Comparison of ENCODE assay signal across 10 cellular contexts in genomic region chr19:19670070-19670551, GRCh38. TPM values are rescaled to one million over a fixed set of nuclear protein-coding genes. Genes with fewer than 3 reads are reported as not detected.
DNase-seq lines count a peak whose midpoint lies in the region; ATAC-seq, FAIRE-seq and TF ChIP-seq lines count a peak whose summit lies in the region.
"Had no signal": no experiment of that assay in that cellular context is flagged by ENCODE, and none has a peak within 500 bp of the region (broad histone marks: within the 10 kb centered on the region; RNA-seq: fewer than 3 reads in every experiment).

No MANE protein-coding gene starts in this region.

- in situ Hi-C loops in HepG2 (cut with HindIII; ENCODE audit: extremely low pct_ligation_motif_present, low pct_unique_long_range_greater_than_20kb): no loop called here

- H3K27ac ChIP-seq in HepG2 (ENCODE audit: extremely low read length, insufficient read depth, low read length) (no peak overlapping the region), right lobe of liver (no peak overlapping the region), upper lobe of right lung (no peak overlapping the region)
- H3K27ac ChIP-seq: foreskin keratinocyte had no signal

- peak overlapping the region; percentile 87 for H3K4me3 Mint-ChIP-seq in activated naive CD8-positive, alpha-beta T cell treated with anti-CD3 and anti-CD28 coated beads, Interleukin-2, amount 10 ng/mL, durations not matched to agents 7 days and 5 days

- TF ChIP-seq POLR2A in HepG2 (IDR thresholded peaks at IDR 0.05; ENCODE audit: insufficient read depth in 1 of 2, low read depth in 2 of 2, low read length in 2 of 2) (no peak), right lobe of liver (IDR thresholded peaks at IDR 0.05) (no peak), GM18505 (IDR thresholded peaks at IDR 0.05; ENCODE audit: borderline replicate concordance, extremely low read depth, insufficient read depth, insufficient read length) (no peak), GM12892 (IDR thresholded peaks at IDR 0.05; ENCODE audit: low read depth, low read length) (no peak), erythroblast (IDR thresholded peaks at IDR 0.05; ENCODE audit: low read length) (no peak)

- no peak overlapping the region for H2AFZ ChIP-seq in HepG2 (ENCODE audit: low read length)

- H3K4me1 ChIP-seq in HepG2 (ENCODE audit: insufficient read depth, low read length) (peaks cover 46% of the 10 kb centered on the region), right lobe of liver (no peaks in the 10 kb centered on the region), upper lobe of right lung (peaks cover 10% of the 10 kb centered on the region)
- H3K4me1 ChIP-seq: foreskin keratinocyte had no signal

- CTCF ChIA-PET in HepG2 (lab: Yijun Ruan, JAX; ENCODE audit: low intra/inter-chr PET ratio, low total read pairs): no interaction called here

- ATAC-seq in HepG2 (no peak), right lobe of liver (no peak), upper lobe of right lung (no peak), GM18505 (IDR thresholded peaks at IDR 0.05; ENCODE audit: unreplicated experiment) (no peak)
- no peak for ATAC-seq in activated naive CD8-positive, alpha-beta T cell treated with anti-CD3 and anti-CD28 coated beads, Interleukin-2, amount 10 ng/mL, durations not matched to agents 7 days and 5 days (ENCODE audit: low read depth)
- ATAC-seq: foreskin keratinocyte had no signal

- H3K27me3 Mint-ChIP-seq in activated naive CD8-positive, alpha-beta T cell treated with anti-CD3 and anti-CD28 coated beads, Interleukin-2, amount 10 ng/mL, durations not matched to agents 7 days and 5 days: no peaks in the 10 kb centered on the region

- 61% methylated on average over 10 of the region's 10 CpGs for WGBS in HepG2 (ENCODE audit: low lambda C conversion rate)
- 68% methylated on average over 7 of the region's 10 CpGs for WGBS in right lobe of liver (ENCODE audit: insufficient coverage, low coverage, low lambda C conversion rate, missing lambda C conversion rate)

- H3K36me3 ChIP-seq in HepG2 (replicated peaks in 1 of 2; ENCODE audit: control insufficient read depth in 1 of 2, insufficient read depth in 2 of 2, low read length in 2 of 2) (peaks cover 2 to 16% of the 10 kb centered on the region in 2 experiments; a peak in 3 of 5 replicates), right lobe of liver (peaks cover 0 to 1% (median 0%) of the 10 kb centered on the region in 4 donors), upper lobe of right lung (no peaks in the 10 kb centered on the region)

- H4K20me1 ChIP-seq in HepG2 (ENCODE audit: insufficient read depth, low read length): peaks cover 11% of the 10 kb centered on the region; the same call in 1 of the 2 replicates

- TF ChIP-seq RAD21 in HepG2 (CRISPR knock-in tag; IDR thresholded peaks at IDR 0.05): no peak

- H3K36me3 Mint-ChIP-seq in activated naive CD8-positive, alpha-beta T cell treated with anti-CD3 and anti-CD28 coated beads, Interleukin-2, amount 10 ng/mL, durations not matched to agents 7 days and 5 days: peaks cover 57% of the 10 kb centered on the region

- TF ChIP-seq EP300 in HepG2 (IDR thresholded peaks at IDR 0.05; ENCODE audit: low read depth in 2 of 2, low read length in 2 of 2): no peak
- no peak for TF ChIP-seq EP300 in HepG2 (CRISPR knock-in tag; IDR thresholded peaks at IDR 0.05; ENCODE audit: borderline replicate concordance)

- H3K4me2 ChIP-seq in HepG2 (ENCODE audit: low read depth, low read length): peak overlapping the region; percentile 78

- peaks cover 14% of the 10 kb centered on the region for H3K9me3 Mint-ChIP-seq in activated naive CD8-positive, alpha-beta T cell treated with anti-CD3 and anti-CD28 coated beads, Interleukin-2, amount 10 ng/mL, durations not matched to agents 7 days and 5 days

- H3K9ac ChIP-seq in HepG2 (ENCODE audit: insufficient read depth, low read depth, low read length): peak overlapping the region; percentile 85

- H3K79me2 ChIP-seq in HepG2 (ENCODE audit: insufficient read depth, low read length): peaks cover 36% of the 10 kb centered on the region

- no peak for DNase-seq in HepG2 (ENCODE audit: low spot score)
- DNase-seq in right lobe of liver: no peak
- no peak for DNase-seq in activated naive CD8-positive, alpha-beta T cell treated with anti-CD3 and anti-CD28 coated beads, Interleukin-2, amount 10 ng/mL, durations not matched to agents 7 days and 5 days
- peak; percentile 44 for DNase-seq in islet precursor cell
- DNase-seq in upper lobe of right lung: no peak
- DNase-seq in GM12892 (ENCODE audit: insufficient read length): no peak
- DNase-seq in erythroblast (lab: John Stamatoyannopoulos, UW): no peak
- DNase-seq: NCI-H1105 treated with DMSO at 0.1 percent for 48 hours had no signal

- FAIRE-seq in HepG2 (lab: Jason Lieb, UNC) (no peak), GM12892 (lab: Jason Lieb, UNC) (no peak)

- TF ChIP-seq CTCF in HepG2 (CRISPR knock-in tag; IDR thresholded peaks at IDR 0.05): no peak
- no peak for TF ChIP-seq CTCF in right lobe of liver (IDR thresholded peaks at IDR 0.05)
- TF ChIP-seq CTCF in upper lobe of right lung (IDR thresholded peaks at IDR 0.05): no peak

- POLR2A ChIA-PET in HepG2 (lab: Yijun Ruan, JAX): interaction anchor here (4.1 kb wide), 1 partner anchor 106 kb away, joined by 25 read pairs; no protein-coding TSS in a partner anchor
- POLR2A ChIA-PET in activated naive CD8-positive, alpha-beta T cell treated with anti-CD3 and anti-CD28 coated beads, Interleukin-2, amount 10 ng/mL, durations not matched to agents 7 days and 5 days (lab: Charles Lee): interaction anchor here (1.0 to 4.2 kb wide), 12 partner anchors 15 to 568 kb away, joined by 3 to 50 read pairs (median 12); partner anchors contain the start of genes GMIP, ZNF14, ZNF253 and ZNF486

- intact Hi-C loops in HepG2 (cut with micrococcal nuclease; ENCODE audit: unreplicated experiment): no loop called here
- intact Hi-C loops in right lobe of liver (cut with DNase I): no loop called here
- intact Hi-C loops in upper lobe of right lung (cut with DNase I): no loop called here

- peak overlapping the region; percentile 84 to 97 (median 88) for H3K4me3 ChIP-seq in HepG2 (replicated peaks in 1 of 3; ENCODE audit: insufficient read depth in 1 of 3, low read depth in 2 of 3, low read length in 3 of 3)
- H3K4me3 ChIP-seq in right lobe of liver: no peak overlapping the region
- H3K4me3 ChIP-seq in upper lobe of right lung: peak overlapping the region; percentile 96

- H3K27ac Mint-ChIP-seq in activated naive CD8-positive, alpha-beta T cell treated with anti-CD3 and anti-CD28 coated beads, Interleukin-2, amount 10 ng/mL, durations not matched to agents 7 days and 5 days: peak overlapping the region; percentile 98

- H3K4me1 Mint-ChIP-seq in activated naive CD8-positive, alpha-beta T cell treated with anti-CD3 and anti-CD28 coated beads, Interleukin-2, amount 10 ng/mL, durations not matched to agents 7 days and 5 days: peaks cover 26% of the 10 kb centered on the region

- no peaks in the 10 kb centered on the region; a peak in 1 of 5 replicates for H3K27me3 ChIP-seq in HepG2 (ENCODE audit: control insufficient read depth in 1 of 2, insufficient read depth in 2 of 2, low read length in 2 of 2)
- no peaks in the 10 kb centered on the region for H3K27me3 ChIP-seq in right lobe of liver
- H3K27me3 ChIP-seq in upper lobe of right lung: no peaks in the 10 kb centered on the region
- H3K27me3 ChIP-seq: foreskin keratinocyte had no signal

- BruUV-seq in HepG2 (replicated peaks; lab: Mats Ljungman, UMichigan): no TSS peak

- H3K9me3 ChIP-seq in HepG2 (ENCODE audit: low read length): no peaks in the 10 kb centered on the region
- no peaks in the 10 kb centered on the region for H3K9me3 ChIP-seq in right lobe of liver
- H3K9me3 ChIP-seq in upper lobe of right lung: no peaks in the 10 kb centered on the region

RNA-seq across cellular contexts. Expression of gene ZNF101, which starts 1.5 kb away (rescaled TPM):
- 28.9 and 35.3 TPM in 2 replicates for total RNA-seq in HepG2 (2016; rRNA removed; fragmentation: Illumina TruSeq; extraction: Trizol)
- total RNA-seq in HepG2 (2016; cell fraction: cytosol; rRNA removed; fragmentation: Illumina TruSeq; extraction: Trizol; ENCODE audit: low read depth): 5.8 and 9.2 TPM in 2 replicates
- total RNA-seq in HepG2 (2016; cell fraction: insoluble cytoplasmic fraction; rRNA removed; fragmentation: Illumina TruSeq; extraction: Trizol): 30.1 and 36.1 TPM in 2 replicates
- total RNA-seq in HepG2 (2016; cell fraction: membrane; rRNA removed; fragmentation: Illumina TruSeq; extraction: Trizol): 18.6 and 18.7 TPM in 2 replicates
- total RNA-seq in HepG2 (2016; cell fraction: nucleus; rRNA removed; fragmentation: Illumina TruSeq; extraction: Trizol): 18.7 and 19.2 TPM in 2 replicates
- polyA plus RNA-seq in HepG2 (2011; rRNA removed): 10.9 and 12.9 TPM in 2 replicates
- polyA plus RNA-seq in HepG2 (2011; cell fraction: cytosol; rRNA removed): 5.0 and 7.2 TPM in 2 replicates
- polyA plus RNA-seq in HepG2 (2011; cell fraction: nucleus; rRNA removed): 5.5 and 6.9 TPM in 2 replicates
- 7.8 and 8.8 TPM in 2 replicates for polyA plus RNA-seq in HepG2 (2012)
- polyA plus RNA-seq in HepG2 (2016; cell fraction: cytosol; fragmentation: Illumina TruSeq; extraction: Trizol; ENCODE audit: low read depth): 4.9 and 6.0 TPM in 2 replicates
- polyA plus RNA-seq in HepG2 (2016; cell fraction: insoluble cytoplasmic fraction; fragmentation: Illumina TruSeq; extraction: Trizol; ENCODE audit: low read depth): 24.4 and 28.4 TPM in 2 replicates
- polyA plus RNA-seq in HepG2 (2016; cell fraction: membrane; fragmentation: Illumina TruSeq; extraction: Trizol; ENCODE audit: low read depth): 9.1 and 9.6 TPM in 2 replicates
- polyA plus RNA-seq in HepG2 (2016; cell fraction: nucleus; fragmentation: Illumina TruSeq; extraction: Trizol; ENCODE audit: insufficient read depth, low read depth): 23.5 and 25.1 TPM in 2 replicates
- 4.7 and 7.8 TPM in 2 replicates for polyA minus RNA-seq in HepG2 (2011; rRNA and poly(A)+ RNA removed; ENCODE audit: low replicate concordance)
- polyA minus RNA-seq in HepG2 (2011; cell fraction: cytosol; rRNA and poly(A)+ RNA removed): 6.7 and 11.7 TPM in 2 replicates
- 16.0 and 18.4 TPM in 2 replicates for polyA minus RNA-seq in HepG2 (2011; cell fraction: nucleus; rRNA and poly(A)+ RNA removed)
- 1 to 10 TPM; 1.7 to 5.1 (median 3.0) TPM for total RNA-seq in right lobe of liver
- 100 to 1,000 TPM; 123 to 126 TPM for total RNA-seq in activated naive CD8-positive, alpha-beta T cell treated with anti-CD3 and anti-CD28 coated beads, Interleukin-2, amount 10 ng/mL, durations not matched to agents 7 days and 5 days
- 11.1 TPM for total RNA-seq in upper lobe of right lung
- polyA plus RNA-seq in GM12892 (2012; ENCODE audit: missing spikeins): 13.4 TPM

RNA-seq across cellular contexts. Expression of gene ATP13A1, which starts 6.6 kb away (rescaled TPM):
- total RNA-seq in HepG2 (2016; rRNA removed; fragmentation: Illumina TruSeq; extraction: Trizol) (9.8 and 23.2 TPM in 2 replicates), right lobe of liver (100 to 1,000 TPM in 1 of 6 experiments, 10 to 100 TPM in 5; 26.3 to 159 (median 28.0) TPM), upper lobe of right lung (55.5 TPM)
- total RNA-seq in HepG2 (2016; cell fraction: cytosol; rRNA removed; fragmentation: Illumina TruSeq; extraction: Trizol; ENCODE audit: low read depth): 8.5 and 9.9 TPM in 2 replicates
- 5.9 and 25.7 TPM in 2 replicates for total RNA-seq in HepG2 (2016; cell fraction: insoluble cytoplasmic fraction; rRNA removed; fragmentation: Illumina TruSeq; extraction: Trizol)
- 11.2 and 13.7 TPM in 2 replicates for total RNA-seq in HepG2 (2016; cell fraction: membrane; rRNA removed; fragmentation: Illumina TruSeq; extraction: Trizol)
- 38.0 and 41.5 TPM in 2 replicates for total RNA-seq in HepG2 (2016; cell fraction: nucleus; rRNA removed; fragmentation: Illumina TruSeq; extraction: Trizol)
- 41.0 and 41.7 TPM in 2 replicates for polyA plus RNA-seq in HepG2 (2011; rRNA removed)
- 10.1 and 16.3 TPM in 2 replicates for polyA plus RNA-seq in HepG2 (2011; cell fraction: cytosol; rRNA removed)
- 461 and 645 TPM in 2 replicates for polyA plus RNA-seq in HepG2 (2011; cell fraction: nucleus; rRNA removed)
- polyA plus RNA-seq in HepG2 (2012): 25.9 and 38.7 TPM in 2 replicates
- polyA plus RNA-seq in HepG2 (2016; cell fraction: cytosol; fragmentation: Illumina TruSeq; extraction: Trizol; ENCODE audit: low read depth): 4.4 and 5.2 TPM in 2 replicates
- polyA plus RNA-seq in HepG2 (2016; cell fraction: insoluble cytoplasmic fraction; fragmentation: Illumina TruSeq; extraction: Trizol; ENCODE audit: low read depth): 7.4 and 11.3 TPM in 2 replicates
- 8.0 and 10.2 TPM in 2 replicates for polyA plus RNA-seq in HepG2 (2016; cell fraction: membrane; fragmentation: Illumina TruSeq; extraction: Trizol; ENCODE audit: low read depth)
- 159 and 170 TPM in 2 replicates for polyA plus RNA-seq in HepG2 (2016; cell fraction: nucleus; fragmentation: Illumina TruSeq; extraction: Trizol; ENCODE audit: insufficient read depth, low read depth)
- polyA minus RNA-seq in HepG2 (2011; rRNA and poly(A)+ RNA removed; ENCODE audit: low replicate concordance): 80.6 and 93.0 TPM in 2 replicates
- polyA minus RNA-seq in HepG2 (2011; cell fraction: cytosol; rRNA and poly(A)+ RNA removed): 18.7 and 21.6 TPM in 2 replicates
- polyA minus RNA-seq in HepG2 (2011; cell fraction: nucleus; rRNA and poly(A)+ RNA removed): 57.6 and 63.4 TPM in 2 replicates
- 100 to 1,000 TPM; 108 to 115 TPM for total RNA-seq in activated naive CD8-positive, alpha-beta T cell treated with anti-CD3 and anti-CD28 coated beads, Interleukin-2, amount 10 ng/mL, durations not matched to agents 7 days and 5 days
- polyA plus RNA-seq in GM12892 (2012; ENCODE audit: missing spikeins): 20.2 TPM

RNA-seq across cellular contexts. Expression of gene GMIP, which starts 26.7 kb away (rescaled TPM):
- total RNA-seq in HepG2 (2016; rRNA removed; fragmentation: Illumina TruSeq; extraction: Trizol): 1.3 and 1.8 TPM in 2 replicates
- total RNA-seq in HepG2 (2016; cell fraction: cytosol; rRNA removed; fragmentation: Illumina TruSeq; extraction: Trizol; ENCODE audit: low read depth): 0.88 and 1.5 TPM in 2 replicates
- total RNA-seq in HepG2 (2016; cell fraction: insoluble cytoplasmic fraction; rRNA removed; fragmentation: Illumina TruSeq; extraction: Trizol): 1.4 and 1.5 TPM in 2 replicates
- total RNA-seq in HepG2 (2016; cell fraction: membrane; rRNA removed; fragmentation: Illumina TruSeq; extraction: Trizol): 0.80 and 1.5 TPM in 2 replicates
- total RNA-seq in HepG2 (2016; cell fraction: nucleus; rRNA removed; fragmentation: Illumina TruSeq; extraction: Trizol): 1.7 and 2.0 TPM in 2 replicates
- polyA plus RNA-seq in HepG2 (2011; rRNA removed): 1.4 and 1.5 TPM in 2 replicates
- polyA plus RNA-seq in HepG2 (2011; cell fraction: cytosol; rRNA removed): 0.62 and 0.71 TPM in 2 replicates
- polyA plus RNA-seq in HepG2 (2011; cell fraction: nucleus; rRNA removed): 16.5 and 21.4 TPM in 2 replicates
- 2.1 and 3.2 TPM in 2 replicates for polyA plus RNA-seq in HepG2 (2012)
- polyA plus RNA-seq in HepG2 (2016; cell fraction: cytosol; fragmentation: Illumina TruSeq; extraction: Trizol; ENCODE audit: low read depth): 0.38 and 0.47 TPM in 2 replicates
- polyA plus RNA-seq in HepG2 (2016; cell fraction: insoluble cytoplasmic fraction; fragmentation: Illumina TruSeq; extraction: Trizol; ENCODE audit: low read depth): 1.8 and 2.2 TPM in 2 replicates
- polyA plus RNA-seq in HepG2 (2016; cell fraction: membrane; fragmentation: Illumina TruSeq; extraction: Trizol; ENCODE audit: low read depth): 0.83 and 0.98 TPM in 2 replicates
- 4.6 and 6.5 TPM in 2 replicates for polyA plus RNA-seq in HepG2 (2016; cell fraction: nucleus; fragmentation: Illumina TruSeq; extraction: Trizol; ENCODE audit: insufficient read depth, low read depth)
- polyA minus RNA-seq in HepG2 (2011; rRNA and poly(A)+ RNA removed; ENCODE audit: low replicate concordance): 1.3 and 6.5 TPM in 2 replicates
- 0.79 and 2.2 TPM in 2 replicates for polyA minus RNA-seq in HepG2 (2011; cell fraction: cytosol; rRNA and poly(A)+ RNA removed)
- 2.4 and 3.0 TPM in 2 replicates for polyA minus RNA-seq in HepG2 (2011; cell fraction: nucleus; rRNA and poly(A)+ RNA removed)
- total RNA-seq in right lobe of liver: 1 to 10 TPM; 3.5 to 8.0 (median 4.4) TPM
- 100 to 1,000 TPM; 128 to 135 TPM for total RNA-seq in activated naive CD8-positive, alpha-beta T cell treated with anti-CD3 and anti-CD28 coated beads, Interleukin-2, amount 10 ng/mL, durations not matched to agents 7 days and 5 days
- total RNA-seq in upper lobe of right lung: 37.3 TPM
- polyA plus RNA-seq in GM12892 (2012; ENCODE audit: missing spikeins): 21.5 TPM

RNA-seq across cellular contexts. Expression of gene LPAR2, which starts 42.1 kb away (rescaled TPM):
- total RNA-seq in HepG2 (2016; rRNA removed; fragmentation: Illumina TruSeq; extraction: Trizol) (0.72 and 0.86 TPM in 2 replicates), right lobe of liver (1 to 10 TPM; 1.7 to 2.7 (median 2.2) TPM), upper lobe of right lung (23.5 TPM)
- total RNA-seq in HepG2 (2016; cell fraction: cytosol; rRNA removed; fragmentation: Illumina TruSeq; extraction: Trizol; ENCODE audit: low read depth): not detected in 2 replicates
- 0.27 and 0.82 TPM in 2 replicates for total RNA-seq in HepG2 (2016; cell fraction: insoluble cytoplasmic fraction; rRNA removed; fragmentation: Illumina TruSeq; extraction: Trizol)
- total RNA-seq in HepG2 (2016; cell fraction: membrane; rRNA removed; fragmentation: Illumina TruSeq; extraction: Trizol): 0.19 TPM in 1 of 2 replicates, not detected in the other
- total RNA-seq in HepG2 (2016; cell fraction: nucleus; rRNA removed; fragmentation: Illumina TruSeq; extraction: Trizol): 0.50 and 1.2 TPM in 2 replicates
- 3.6 TPM in 2 replicates for polyA plus RNA-seq in HepG2 (2011; rRNA removed)
- polyA plus RNA-seq in HepG2 (2011; cell fraction: cytosol; rRNA removed): 0.54 and 0.72 TPM in 2 replicates
- polyA plus RNA-seq in HepG2 (2011; cell fraction: nucleus; rRNA removed): 37.6 and 51.5 TPM in 2 replicates
- 4.0 and 4.3 TPM in 2 replicates for polyA plus RNA-seq in HepG2 (2012)
- 0.12 and 0.14 TPM in 2 replicates for polyA plus RNA-seq in HepG2 (2016; cell fraction: cytosol; fragmentation: Illumina TruSeq; extraction: Trizol; ENCODE audit: low read depth)
- polyA plus RNA-seq in HepG2 (2016; cell fraction: insoluble cytoplasmic fraction; fragmentation: Illumina TruSeq; extraction: Trizol; ENCODE audit: low read depth): 0.24 and 0.39 TPM in 2 replicates
- not detected in 2 replicates for polyA plus RNA-seq in HepG2 (2016; cell fraction: membrane; fragmentation: Illumina TruSeq; extraction: Trizol; ENCODE audit: low read depth)
- polyA plus RNA-seq in HepG2 (2016; cell fraction: nucleus; fragmentation: Illumina TruSeq; extraction: Trizol; ENCODE audit: insufficient read depth, low read depth): 6.2 and 6.6 TPM in 2 replicates
- 1.3 and 4.7 TPM in 2 replicates for polyA minus RNA-seq in HepG2 (2011; rRNA and poly(A)+ RNA removed; ENCODE audit: low replicate concordance)
- polyA minus RNA-seq in HepG2 (2011; cell fraction: cytosol; rRNA and poly(A)+ RNA removed): not detected in 2 replicates
- 1.6 and 5.4 TPM in 2 replicates for polyA minus RNA-seq in HepG2 (2011; cell fraction: nucleus; rRNA and poly(A)+ RNA removed)
- total RNA-seq in activated naive CD8-positive, alpha-beta T cell treated with anti-CD3 and anti-CD28 coated beads, Interleukin-2, amount 10 ng/mL, durations not matched to agents 7 days and 5 days: 10 to 100 TPM; 73.6 to 73.8 TPM
- polyA plus RNA-seq in GM12892 (2012; ENCODE audit: missing spikeins): 13.8 TPM

RNA-seq across cellular contexts. Expression of gene PBX4, which starts 51.6 kb away (rescaled TPM):
- total RNA-seq in HepG2 (2016; rRNA removed; fragmentation: Illumina TruSeq; extraction: Trizol): not detected in 2 replicates
- not detected in 2 replicates for total RNA-seq in HepG2 (2016; cell fraction: cytosol; rRNA removed; fragmentation: Illumina TruSeq; extraction: Trizol; ENCODE audit: low read depth)
- not detected in 2 replicates for total RNA-seq in HepG2 (2016; cell fraction: insoluble cytoplasmic fraction; rRNA removed; fragmentation: Illumina TruSeq; extraction: Trizol)
- not detected in 2 replicates for total RNA-seq in HepG2 (2016; cell fraction: membrane; rRNA removed; fragmentation: Illumina TruSeq; extraction: Trizol)
- not detected in 2 replicates for total RNA-seq in HepG2 (2016; cell fraction: nucleus; rRNA removed; fragmentation: Illumina TruSeq; extraction: Trizol)
- not detected in 2 replicates for polyA plus RNA-seq in HepG2 (2011; rRNA removed)
- polyA plus RNA-seq in HepG2 (2011; cell fraction: cytosol; rRNA removed): not detected in 2 replicates
- not detected in 2 replicates for polyA plus RNA-seq in HepG2 (2011; cell fraction: nucleus; rRNA removed)
- polyA plus RNA-seq in HepG2 (2012): not detected in 2 replicates
- polyA plus RNA-seq in HepG2 (2016; cell fraction: cytosol; fragmentation: Illumina TruSeq; extraction: Trizol; ENCODE audit: low read depth): not detected in 2 replicates
- not detected in 2 replicates for polyA plus RNA-seq in HepG2 (2016; cell fraction: insoluble cytoplasmic fraction; fragmentation: Illumina TruSeq; extraction: Trizol; ENCODE audit: low read depth)
- not detected in 2 replicates for polyA plus RNA-seq in HepG2 (2016; cell fraction: membrane; fragmentation: Illumina TruSeq; extraction: Trizol; ENCODE audit: low read depth)
- not detected in 2 replicates for polyA plus RNA-seq in HepG2 (2016; cell fraction: nucleus; fragmentation: Illumina TruSeq; extraction: Trizol; ENCODE audit: insufficient read depth, low read depth)
- polyA minus RNA-seq in HepG2 (2011; rRNA and poly(A)+ RNA removed; ENCODE audit: low replicate concordance): 2.6 TPM in 1 of 2 replicates, not detected in the other
- polyA minus RNA-seq in HepG2 (2011; cell fraction: cytosol; rRNA and poly(A)+ RNA removed): not detected in 2 replicates
- polyA minus RNA-seq in HepG2 (2011; cell fraction: nucleus; rRNA and poly(A)+ RNA removed): not detected in 2 replicates
- under 1 TPM in 1 of 6 experiments, not detected in 5; 0.87 TPM for total RNA-seq in right lobe of liver
- total RNA-seq in activated naive CD8-positive, alpha-beta T cell treated with anti-CD3 and anti-CD28 coated beads, Interleukin-2, amount 10 ng/mL, durations not matched to agents 7 days and 5 days: 10 to 100 TPM; 41.3 to 46.1 TPM
- total RNA-seq in upper lobe of right lung: 3.4 TPM
- polyA plus RNA-seq in GM12892 (2012; ENCODE audit: missing spikeins): 11.2 TPM

Comparison
In these comparisons a context has a peak if more than half of its experiments do, and no peak if none do; other contexts are left out.
1. H3K4me3 ChIP-seq: peak in HepG2 (3 of 3) and upper lobe of right lung (single experiment); none in right lobe of liver (0 of 3).